ENCODE assay signal across 7 cellular contexts in the genomic region with DNA sequence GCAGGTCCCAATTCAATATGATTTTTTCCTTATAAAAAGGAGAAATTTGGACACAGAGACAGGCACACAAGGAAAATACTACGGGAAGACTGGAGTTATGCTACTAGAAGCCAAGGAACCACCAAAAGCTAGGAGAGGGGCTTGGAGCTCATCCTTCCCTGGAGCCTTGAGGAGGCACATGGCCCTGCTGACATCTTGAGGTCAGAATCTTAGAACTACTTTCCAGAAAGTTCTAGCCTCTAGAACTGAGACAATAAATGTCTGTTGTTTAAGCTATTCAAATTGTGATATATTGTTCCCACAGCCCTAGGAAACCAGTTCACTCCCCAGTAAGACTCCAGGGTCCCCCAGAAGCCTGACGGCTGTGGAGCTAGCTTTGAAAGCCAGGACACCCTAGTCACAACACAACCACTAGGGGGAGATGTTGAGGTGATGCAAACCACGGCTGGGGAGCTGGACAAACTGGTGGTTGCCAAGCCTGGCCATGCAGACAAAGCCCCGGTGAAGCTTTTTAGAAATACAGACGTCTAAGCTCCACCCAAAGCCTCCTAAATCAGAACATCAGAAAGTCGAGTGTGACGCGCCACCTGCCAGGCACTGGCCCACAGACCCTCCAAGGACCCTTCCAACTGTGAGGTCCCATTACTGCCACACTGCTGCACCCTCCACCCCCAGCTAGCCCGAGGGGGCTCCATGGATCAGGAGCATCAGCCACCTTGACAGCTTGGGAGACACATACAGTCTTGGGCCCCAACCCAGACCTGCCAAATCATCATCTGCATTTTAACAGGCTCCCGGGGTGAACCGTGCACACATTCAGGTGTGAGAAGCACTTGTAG.
DNase-seq lines count a peak whose midpoint lies in the region; ATAC-seq and TF ChIP-seq lines count a peak whose summit lies in the region.

No MANE protein-coding gene starts in this region.

- peak; percentile 88 for ATAC-seq in HG02759 (IDR thresholded peaks at IDR 0.05; ENCODE audit: unreplicated experiment)

- DNase-seq in NCI-H146 treated with DMSO at 0.1 percent for 48 hours (lab: John Stamatoyannopoulos, UW; ENCODE audit: unreplicated experiment) (peak; percentile 56), UCSD-AML1 (lab: John Stamatoyannopoulos, UW; ENCODE audit: unreplicated experiment) (peak; percentile 66), brain pericyte (ENCODE audit: low read depth, low spot score) (peak; percentile 51), inferior parietal cortex (ENCODE audit: extremely low spot score) (peak; percentile 90)
- DNase-seq in stimulated activated CD4-positive, alpha-beta T cell treated with anti-CD3 and anti-CD28 coated beads, Interleukin-1b, Interleukin-23, amount 100 ng/mL, for 24 hours (ENCODE audit: low read depth in 4 of 4, low spot score in 1 of 4) = peak; percentile 8 to 31 (median 18)

- TF ChIP-seq CTCF in GM12873 (IDR thresholded peaks at IDR 0.05; ENCODE audit: insufficient read depth, low read depth, low read length, missing control alignments) = peak; percentile 93

Comparison
In these comparisons a context has a peak if more than half of its experiments do, and no peak if none do; other contexts are left out.
1. Peak in every context shown above with its lines: DNase-seq and ATAC-seq.
2. DNase-seq: peak in every context shown above with its lines; median percentile 90 in inferior parietal cortex; 66 in UCSD-AML1; 56 in NCI-H146 treated with DMSO at 0.1 percent for 48 hours; 51 in brain pericyte; 18 in stimulated activated CD4-positive, alpha-beta T cell treated with anti-CD3 and anti-CD28 coated beads, Interleukin-1b, Interleukin-23, amount 100 ng/mL, for 24 hours.